8 cellular contexts compared by ENCODE assay signal in genomic region chr5:180069589-180070247, GRCh38. TPM values are rescaled to one million over a fixed set of nuclear protein-coding genes. Genes with fewer than 3 reads are reported as not detected.
DNase-seq lines count a peak whose midpoint lies in the region; ATAC-seq lines count a peak whose summit lies in the region.

No MANE protein-coding gene starts in this region.

- H3K27me3 ChIP-seq in ectodermal cell (ENCODE audit: control insufficient read depth, insufficient read depth, low read length, poor library complexity, severe bottlenecking) (peaks cover 12% of the 10 kb centered on the region), Karpas-422 (ENCODE audit: low read length) (no peaks in the 10 kb centered on the region)

- H3K4me2 ChIP-seq in Karpas-422 (ENCODE audit: low read depth, low read length, poor library complexity, severe bottlenecking): no peak overlapping the region

- H3K4me3 Mint-ChIP-seq in naive B cell: peak overlapping the region; percentile 54 to 96 (median 88)

- H3K9me3 ChIP-seq in ectodermal cell (ENCODE audit: control insufficient read depth, low read length): no peaks in the 10 kb centered on the region
- no peaks in the 10 kb centered on the region for H3K9me3 ChIP-seq in Karpas-422 (ENCODE audit: low read length)

- H4K20me1 ChIP-seq in Karpas-422 (ENCODE audit: insufficient read depth, low read depth, low read length): no peaks in the 10 kb centered on the region

- H3K36me3 ChIP-seq in ectodermal cell (ENCODE audit: control insufficient read depth, insufficient read depth, low read length) (peaks cover 4% of the 10 kb centered on the region), Karpas-422 (ENCODE audit: insufficient read depth, low read length) (no peaks in the 10 kb centered on the region)

- peak overlapping the region; percentile 6 for H3K27ac ChIP-seq in ectodermal cell (ENCODE audit: insufficient read depth, low read depth, low read length, poor library complexity, severe bottlenecking)
- no peak overlapping the region for H3K27ac ChIP-seq in Karpas-422 (ENCODE audit: low read length)

- no peak overlapping the region for H3K9ac ChIP-seq in Karpas-422 (ENCODE audit: low read length)

- H3K4me1 ChIP-seq in ectodermal cell (ENCODE audit: control insufficient read depth, insufficient read depth, low read length): peaks cover 7% of the 10 kb centered on the region
- no peaks in the 10 kb centered on the region for H3K4me1 ChIP-seq in Karpas-422 (ENCODE audit: low read length)

- no peaks in the 10 kb centered on the region for H3K27me3 Mint-ChIP-seq in naive B cell

- H3K4me3 ChIP-seq in ectodermal cell (ENCODE audit: insufficient read depth, low read depth, low read length) (peak overlapping the region; percentile 94), Karpas-422 (ENCODE audit: low read length) (no peak overlapping the region)

- peak; percentile 23 for DNase-seq in DMS114 treated with DMSO at 0.1 percent for 48 hours (lab: John Stamatoyannopoulos, UW; ENCODE audit: unreplicated experiment)
- DNase-seq in NOMO-1 treated with dmso at 0.1 percent for 144 hours (lab: John Stamatoyannopoulos, UW; ENCODE audit: unreplicated experiment): peak; percentile 89
- DNase-seq in naive B cell: peak; percentile 29
- no peak for DNase-seq in islet precursor cell
- DNase-seq in stimulated activated naive CD4-positive, alpha-beta T cell (lab: John Stamatoyannopoulos, UW): no peak
- DNase-seq in Karpas-422: no peak

- ATAC-seq in naive B cell (ENCODE audit: low read depth in 2 of 2) (peak; percentile 17 to 23), GM18502 (IDR thresholded peaks at IDR 0.05; ENCODE audit: poor library complexity, unreplicated experiment) (no peak)

- no peak overlapping the region for H2AFZ ChIP-seq in Karpas-422 (ENCODE audit: low read length)

- peak overlapping the region in 4 of 6 donors; percentile 39 to 82 (median 66) for H3K27ac Mint-ChIP-seq in naive B cell

- peaks cover 31 to 34% (median 31%) of the 10 kb centered on the region in 3 donors for H3K4me1 Mint-ChIP-seq in naive B cell

- H3K36me3 Mint-ChIP-seq in naive B cell: peaks cover 0 to 5% of the 10 kb centered on the region in 2 donors

- no peaks in the 10 kb centered on the region for H3K9me2 ChIP-seq in Karpas-422 (replicated peaks; ENCODE audit: insufficient read depth, low read length)

- no peaks in the 10 kb centered on the region for H3K79me2 ChIP-seq in Karpas-422 (ENCODE audit: low read length)

- 13 to 16% methylated on average over 9 of the region's 9 CpGs for WGBS in ectodermal cell, 2 experiments

- no peaks in the 10 kb centered on the region for H3K9me3 Mint-ChIP-seq in naive B cell

RNA-seq across cellular contexts. Expression of gene RNF130, which starts 1.8 kb away (rescaled TPM):
- 106 TPM for polyA plus RNA-seq in ectodermal cell (2013, experiment 1 of 4)
- polyA plus RNA-seq in ectodermal cell (2013, experiment 2 of 4): 108 TPM
- 105 TPM for polyA plus RNA-seq in ectodermal cell (2013, experiment 3 of 4)
- 119 TPM for polyA plus RNA-seq in ectodermal cell (2013, experiment 4 of 4)
- 10 to 100 TPM; 20.1 to 36.1 (median 25.3) TPM for polyA plus RNA-seq in naive B cell (ENCODE audit: low read depth in 6 of 6)
- total RNA-seq in Karpas-422 (2014; rRNA removed; shearing (Covaris generic); ENCODE audit: low replicate concordance): 0.41 TPM in 1 of 2 replicates, not detected in the other

Comparison
In these comparisons a context has a peak if more than half of its experiments do, and no peak if none do; other contexts are left out.
1. DNase-seq: peak in DMS114 treated with DMSO at 0.1 percent for 48 hours (single experiment), NOMO-1 treated with dmso at 0.1 percent for 144 hours (single experiment) and naive B cell (single experiment); none in islet precursor cell (single experiment), stimulated activated naive CD4-positive, alpha-beta T cell (0 of 6) and Karpas-422 (single experiment).